ENCODE assay signal across 9 cellular contexts in genomic region chr2:54763636-54764291, GRCh38. TPM values are rescaled to one million over a fixed set of nuclear protein-coding genes. Genes with fewer than 3 reads are reported as not detected.
A peak's percentile ranks its signal among the peaks of the same experiment; 100 is the strongest.
DNase-seq lines count a peak whose midpoint lies in the region; ATAC-seq and TF ChIP-seq lines count a peak whose summit lies in the region.
"Had no signal": no experiment of that assay in that cellular context is flagged by ENCODE, and none has a peak within 500 bp of the region (broad histone marks: within the 10 kb centered on the region; RNA-seq: fewer than 3 reads in every experiment).

No MANE protein-coding gene starts in this region.

- CTCF ChIA-PET in PC-3 (lab: Charles Lee): no interaction called here
- CTCF ChIA-PET in CD8-positive, alpha-beta memory T cell (lab: Charles Lee): no interaction called here

- no peaks in the 10 kb centered on the region for H3K27me3 ChIP-seq in PC-3 (ENCODE audit: low read length)
- no peaks in the 10 kb centered on the region for H3K27me3 ChIP-seq in Peyer's patch
- H3K27me3 ChIP-seq in CD8-positive, alpha-beta memory T cell (ENCODE audit: insufficient read depth, low read length, poor library complexity, severe bottlenecking): no peaks in the 10 kb centered on the region

- no peak overlapping the region for H3K9ac ChIP-seq in PC-3 (ENCODE audit: low read length)

- H3K4me1 ChIP-seq in PC-3 (ENCODE audit: insufficient read depth, low read length): peaks cover 38% of the 10 kb centered on the region
- H3K4me1 ChIP-seq in Peyer's patch: no peaks in the 10 kb centered on the region
- no peaks in the 10 kb centered on the region for H3K4me1 ChIP-seq in CD8-positive, alpha-beta memory T cell (ENCODE audit: insufficient read depth, low read length)

- H3K27ac Mint-ChIP-seq in CD8-positive, alpha-beta memory T cell: no peak overlapping the region

- H3K27ac ChIP-seq in PC-3 (ENCODE audit: low read length): no peak overlapping the region
- no peak overlapping the region for H3K27ac ChIP-seq in Peyer's patch
- no peak overlapping the region for H3K27ac ChIP-seq in CD8-positive, alpha-beta memory T cell (ENCODE audit: low read depth, low read length)
- H3K27ac ChIP-seq: thoracic aorta had no signal

- no peaks in the 10 kb centered on the region for H3K79me2 ChIP-seq in PC-3 (ENCODE audit: low read length)

- POLR2A ChIA-PET in PC-3 (lab: Charles Lee; ENCODE audit: unreplicated experiment): no interaction called here
- POLR2A ChIA-PET in CD8-positive, alpha-beta memory T cell (lab: Charles Lee): no interaction called here

- H3K4me3 ChIP-seq in PC-3 (ENCODE audit: low read length): no peak overlapping the region
- no peak overlapping the region for H3K4me3 ChIP-seq in fibroblast of villous mesenchyme (ENCODE audit: low read depth, low read length)
- no peak overlapping the region for H3K4me3 ChIP-seq in Peyer's patch
- H3K4me3 ChIP-seq in CD8-positive, alpha-beta memory T cell (ENCODE audit: low read length): no peak overlapping the region
- H3K4me3 ChIP-seq: thoracic aorta had no signal

- H3K36me3 ChIP-seq in PC-3 (ENCODE audit: low read depth, low read length) (no peaks in the 10 kb centered on the region), Peyer's patch (no peaks in the 10 kb centered on the region)
- H3K36me3 ChIP-seq in CD8-positive, alpha-beta memory T cell (ENCODE audit: insufficient read depth, low read length): no peaks in the 10 kb centered on the region
- H3K36me3 ChIP-seq: thoracic aorta had no signal

- no peak for TF ChIP-seq POLR2A in Peyer's patch (IDR thresholded peaks at IDR 0.05)

- no peak for ATAC-seq in PC-3
- no peak for ATAC-seq in HG02938 (IDR thresholded peaks at IDR 0.05; ENCODE audit: unreplicated experiment)

- BruUV-seq in PC-3 (replicated peaks; lab: Mats Ljungman, UMichigan): no TSS peak

- no peaks in the 10 kb centered on the region for H4K20me1 ChIP-seq in PC-3 (ENCODE audit: low read length)

- H3K9me3 ChIP-seq in PC-3 (ENCODE audit: low read length) (no peaks in the 10 kb centered on the region), Peyer's patch (no peaks in the 10 kb centered on the region)
- H3K9me3 ChIP-seq in CD8-positive, alpha-beta memory T cell (ENCODE audit: low read length): no peaks in the 10 kb centered on the region
- H3K9me3 ChIP-seq: thoracic aorta had no signal

- no peaks in the 10 kb centered on the region for H3F3A ChIP-seq in PC-3 (ENCODE audit: low read length, unreplicated experiment)

- H3K36me3 Mint-ChIP-seq in CD8-positive, alpha-beta memory T cell: no peaks in the 10 kb centered on the region

- peaks cover 0 to 7% of the 10 kb centered on the region in 2 donors for H3K27me3 Mint-ChIP-seq in CD8-positive, alpha-beta memory T cell

- H3K4me1 Mint-ChIP-seq in CD8-positive, alpha-beta memory T cell: no peaks in the 10 kb centered on the region

- TF ChIP-seq CTCF in GM12873 (IDR thresholded peaks at IDR 0.05; ENCODE audit: insufficient read depth, low read depth, low read length, missing control alignments) (peak; percentile 75), PC-3 (conservative IDR thresholded peaks at IDR 0.05; ENCODE audit: low read depth, low read length) (peak; percentile 39), fibroblast of villous mesenchyme (IDR thresholded peaks at IDR 0.05; ENCODE audit: insufficient read depth, low read depth, low read length) (peak; percentile 36), Peyer's patch (IDR thresholded peaks at IDR 0.05) (peak in 3 of 6 experiments; percentile 15 to 32 (median 24))

- no peak overlapping the region for H2AFZ ChIP-seq in PC-3 (ENCODE audit: low read length)

- intact Hi-C loops in PC-3 (cut with micrococcal nuclease): no loop called here

- no peaks in the 10 kb centered on the region for H3K9me2 ChIP-seq in PC-3 (replicated peaks; ENCODE audit: low read length)

- no peak overlapping the region for H3K4me3 Mint-ChIP-seq in CD8-positive, alpha-beta memory T cell

- H3K4me2 ChIP-seq in PC-3 (ENCODE audit: low read length): no peak overlapping the region

- H3K9me3 Mint-ChIP-seq in CD8-positive, alpha-beta memory T cell: no peaks in the 10 kb centered on the region

- DNase-seq in AML-193 (lab: John Stamatoyannopoulos, UW): peak; percentile 33 to 47
- no peak for DNase-seq in PC-3
- no peak for DNase-seq in fibroblast of villous mesenchyme (ENCODE audit: low read depth)
- DNase-seq in Peyer's patch: no peak
- DNase-seq in NCI-H774 (lab: John Stamatoyannopoulos, UW): no peak
- DNase-seq in CD8-positive, alpha-beta memory T cell: no peak

RNA-seq across cellular contexts. Expression of gene EML6, which starts 40.3 kb away (rescaled TPM):
- total RNA-seq in PC-3 (2014; rRNA removed): 5.3 and 15.7 TPM in 2 replicates
- 0.32 and 1.3 TPM in 2 replicates for total RNA-seq in fibroblast of villous mesenchyme
- 10 to 100 TPM in 1 of 4 donors, 1 to 10 TPM in 3; 5.9 to 11.0 (median 7.9) TPM for total RNA-seq in Peyer's patch
- 1 to 10 TPM; 1.3 to 2.3 TPM for total RNA-seq in CD8-positive, alpha-beta memory T cell
- 0.05 TPM for polyA plus RNA-seq in CD8-positive, alpha-beta memory T cell

Comparison
In these comparisons a context has a peak if more than half of its experiments do, and no peak if none do; other contexts are left out.
1. DNase-seq: peak in AML-193 (2 of 2); none in PC-3 (single experiment), fibroblast of villous mesenchyme (single experiment), Peyer's patch (0 of 3), NCI-H774 (single experiment) and CD8-positive, alpha-beta memory T cell (0 of 5).